ENCODE assay signal across 1 cellular context in the genomic region with DNA sequence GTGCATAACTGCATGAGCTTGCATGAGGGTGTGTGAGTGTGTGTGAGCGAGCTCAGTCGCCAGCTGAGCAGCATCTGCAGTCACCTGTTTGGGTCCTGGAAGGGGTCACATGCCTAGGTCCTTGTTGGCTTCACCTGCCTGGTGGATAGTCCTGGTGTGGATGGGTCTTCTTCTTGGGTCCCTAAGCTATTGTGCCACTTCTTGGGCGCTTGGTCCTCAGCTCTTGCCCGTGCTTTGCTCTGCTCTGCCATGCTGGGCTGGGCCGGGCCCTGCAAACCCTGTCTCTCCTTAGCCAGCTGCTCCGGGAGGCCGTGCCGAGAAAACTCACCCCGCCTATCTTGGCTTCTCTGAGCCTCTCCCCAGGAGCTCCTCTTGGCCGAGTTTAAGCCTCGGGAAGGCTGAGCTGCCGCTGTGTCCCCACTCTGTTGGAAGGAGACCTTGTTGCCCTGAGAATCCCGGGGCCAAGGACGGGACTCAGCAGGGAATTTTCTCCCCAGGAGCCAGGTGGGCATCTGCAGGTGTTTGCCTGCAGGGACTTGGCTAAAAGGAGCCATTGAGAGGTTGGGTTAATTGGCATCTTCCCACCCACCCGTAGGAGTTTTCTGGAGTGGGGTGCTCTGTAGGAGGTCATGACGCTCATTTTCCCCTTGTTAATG.
TF ChIP-seq lines count a peak whose summit lies in the region.

No MANE protein-coding gene starts in this region.

TF ChIP-seq in H1, 55 proteins besides CTCF, POLR2A, EP300 and RAD21 (continued from another document):
- no peak for TF ChIP-seq USF2 (IDR thresholded peaks at IDR 0.05; ENCODE audit: low read length)
- no peak for TF ChIP-seq SUZ12 (IDR thresholded peaks at IDR 0.05; ENCODE audit: low read length)
- no peak for TF ChIP-seq YY1 (IDR thresholded peaks at IDR 0.05; ENCODE audit: low read depth, low read length)
- TF ChIP-seq RBBP5 (IDR thresholded peaks at IDR 0.05; ENCODE audit: borderline replicate concordance, low read depth, low read length): no peak
- TF ChIP-seq RNF2 (IDR thresholded peaks at IDR 0.05; ENCODE audit: borderline replicate concordance, low read depth, low read length, missing control alignments, poor library complexity, severe bottlenecking): no peak
- no peak for TF ChIP-seq CBX5 (IDR thresholded peaks at IDR 0.05; ENCODE audit: low read depth, low read length)
- TF ChIP-seq NRF1 (IDR thresholded peaks at IDR 0.05; ENCODE audit: low read depth, low read length): no peak
- TF ChIP-seq KDM4A (IDR thresholded peaks at IDR 0.05; ENCODE audit: low read depth, low read length, severe bottlenecking): no peak
- TF ChIP-seq SIX5 (IDR thresholded peaks at IDR 0.05; ENCODE audit: low read depth, low read length): no peak
- no peak for TF ChIP-seq JUND (IDR thresholded peaks at IDR 0.05; ENCODE audit: low read length)
- TF ChIP-seq TAF7 (optimal IDR thresholded peaks at IDR 0.05; ENCODE audit: borderline replicate concordance, low read depth, low read length): no peak
- no peak for TF ChIP-seq SIRT6 (IDR thresholded peaks at IDR 0.05; ENCODE audit: low read length)
- TF ChIP-seq CTBP2 (IDR thresholded peaks at IDR 0.05; ENCODE audit: borderline replicate concordance, insufficient read depth, insufficient read length, low read length): no peak
- TF ChIP-seq CHD2 (IDR thresholded peaks at IDR 0.05; ENCODE audit: low read length): no peak
